Comparison of ENCODE assay signal across 1 cellular context in genomic region chr1:98661544-98662353, GRCh38.
TF ChIP-seq lines count a peak whose summit lies in the region.

TSS of gene SNX7 (plus strand) at chr1:98661721. CDS start at chr1:98661732, 11 bp downstream.

TF ChIP-seq in HepG2, 621 proteins besides CTCF, POLR2A, EP300 and RAD21 (continued from another document and continues in another):
- TF ChIP-seq ZNF407 (CRISPR knock-in tag; IDR thresholded peaks at IDR 0.05; ENCODE audit: not compliant biosample characterization) (no peak), KIAA2018 (CRISPR knock-in tag; IDR thresholded peaks at IDR 0.05; ENCODE audit: borderline replicate concordance) (no peak), TP53 (CRISPR knock-in tag; conservative IDR thresholded peaks at IDR 0.05) (no peak), ZNF18 (CRISPR knock-in tag; IDR thresholded peaks at IDR 0.05; ENCODE audit: insufficient replicate concordance) (no peak), GRHL1 (CRISPR knock-in tag; conservative IDR thresholded peaks at IDR 0.05) (no peak), ZNF746 (CRISPR knock-in tag; IDR thresholded peaks at IDR 0.05) (no peak), MLXIP (CRISPR knock-in tag; IDR thresholded peaks at IDR 0.05; ENCODE audit: borderline replicate concordance) (no peak), BRCA1 (CRISPR knock-in tag; IDR thresholded peaks at IDR 0.05) (no peak), ZFP36L2 (CRISPR knock-in tag; IDR thresholded peaks at IDR 0.05) (no peak), KDM6A (CRISPR knock-in tag; IDR thresholded peaks at IDR 0.05; ENCODE audit: low read depth) (0 out of 2 replicates have a peak, but pooled peaks have one; percentile 25), ATF6 (CRISPR knock-in tag; conservative IDR thresholded peaks at IDR 0.05) (no peak), SYNCRIP (IDR thresholded peaks at IDR 0.05; ENCODE audit: insufficient read depth, low read depth, low read length) (no peak), ZUFSP (CRISPR knock-in tag; IDR thresholded peaks at IDR 0.05; ENCODE audit: borderline replicate concordance) (no peak), ZNF577 (CRISPR knock-in tag; IDR thresholded peaks at IDR 0.05; ENCODE audit: borderline replicate concordance, low read depth) (no peak), ZNF160 (CRISPR knock-in tag; IDR thresholded peaks at IDR 0.05) (no peak; the same call in 1 of the 2 replicates), ATRX (CRISPR knock-in tag; IDR thresholded peaks at IDR 0.05; ENCODE audit: borderline replicate concordance) (no peak), ZBTB7B (CRISPR knock-in tag; IDR thresholded peaks at IDR 0.05) (peak; percentile 79; the same call in 1 of the 2 replicates), AHR (CRISPR knock-in tag; IDR thresholded peaks at IDR 0.05) (no peak), HCFC1 (IDR thresholded peaks at IDR 0.05; ENCODE audit: low read depth, low read length) (no peak), PLRG1 (conservative IDR thresholded peaks at IDR 0.05) (no peak), ATF1 (CRISPR knock-in tag; IDR thresholded peaks at IDR 0.05) (no peak), GFI1 (CRISPR knock-in tag; IDR thresholded peaks at IDR 0.05; ENCODE audit: borderline replicate concordance) (peak; percentile 96)
